14 cellular contexts compared by ENCODE assay signal in the genomic region with DNA sequence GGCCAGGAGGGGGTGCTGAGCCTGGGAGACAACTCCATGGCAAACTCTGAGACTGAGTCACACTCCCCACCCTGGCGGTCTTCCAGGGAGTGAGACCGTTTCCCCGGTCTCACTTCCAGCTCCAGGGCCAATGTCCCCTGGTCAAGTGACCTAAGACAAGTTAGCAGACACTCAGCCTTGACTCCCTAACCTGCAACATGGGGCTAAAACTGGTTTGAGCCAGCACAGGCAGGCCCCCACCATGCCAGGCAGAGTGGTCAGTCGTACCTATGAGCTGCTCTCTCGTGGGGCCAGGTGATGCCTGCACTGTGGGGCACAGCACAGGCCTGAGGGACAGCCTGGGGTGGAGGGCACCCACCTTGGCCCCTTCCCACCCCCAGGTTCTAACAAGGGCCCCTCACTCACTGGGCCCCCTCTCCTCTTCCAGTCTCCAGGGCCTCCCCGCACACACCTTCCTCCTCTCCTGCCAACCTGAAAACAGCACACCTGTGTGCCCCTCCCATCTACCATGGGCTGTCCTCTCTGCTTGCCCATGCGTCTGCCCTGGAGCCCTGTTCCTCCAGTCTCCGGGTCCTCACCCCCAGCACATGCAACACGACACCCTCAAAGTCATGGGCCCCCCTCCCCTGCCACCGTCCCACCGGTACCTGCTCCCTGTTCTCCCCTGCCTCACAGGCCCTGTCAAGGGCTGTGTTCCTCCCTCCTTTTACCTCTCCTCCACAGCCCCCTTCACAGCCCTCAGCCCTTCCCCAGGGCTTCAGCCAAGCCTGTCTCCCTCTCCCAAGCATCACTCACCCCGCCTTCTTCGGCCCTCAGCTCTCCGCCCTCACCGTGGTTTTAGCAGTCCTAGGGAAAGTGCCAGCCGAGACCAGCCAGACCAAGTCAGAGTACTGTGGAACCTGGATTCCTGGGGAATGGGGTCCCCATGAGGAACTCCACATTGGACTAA. TPM values are rescaled to one million over a fixed set of nuclear protein-coding genes. Genes with fewer than 3 reads are reported as not detected.
A peak's percentile ranks its signal among the peaks of the same experiment; 100 is the strongest.
DNase-seq lines count a peak whose midpoint lies in the region; ATAC-seq and TF ChIP-seq lines count a peak whose summit lies in the region.
"Had no signal": no experiment of that assay in that cellular context is flagged by ENCODE, and none has a peak within 500 bp of the region (broad histone marks: within the 10 kb centered on the region; RNA-seq: fewer than 3 reads in every experiment).

No MANE protein-coding gene starts in this region.

- H3K9me3 ChIP-seq in IMR-90 (ENCODE audit: control insufficient read depth, insufficient read depth, low read length) (no peaks in the 10 kb centered on the region), upper lobe of right lung (no peaks in the 10 kb centered on the region)
- H3K9me3 ChIP-seq: SK-N-SH had no signal

- no peak for TF ChIP-seq CTCF in IMR-90 (conservative IDR thresholded peaks at IDR 0.05; ENCODE audit: low read depth, low read length)
- TF ChIP-seq CTCF in upper lobe of right lung (IDR thresholded peaks at IDR 0.05), result no peak
- TF ChIP-seq CTCF in type B pancreatic cell (conservative IDR thresholded peaks at IDR 0.05), result no peak

- H2BK5ac ChIP-seq in IMR-90 (ENCODE audit: low read depth, low read length, poor library complexity, severe bottlenecking), result no peak overlapping the region

- H3K4me3 Mint-ChIP-seq in type B pancreatic cell, result no peak overlapping the region
- H3K4me3 Mint-ChIP-seq: nephron progenitor cell had no signal

- no peak overlapping the region for H3K56ac ChIP-seq in IMR-90 (ENCODE audit: extremely low read depth, insufficient read depth, low read length)

- no peak overlapping the region for H4K91ac ChIP-seq in IMR-90 (ENCODE audit: insufficient read depth, low read depth, low read length)

- H3K4me2 ChIP-seq in IMR-90 (ENCODE audit: low read depth, low read length), result no peak overlapping the region
- H3K4me2 ChIP-seq: SK-N-SH had no signal

- H2AFZ ChIP-seq in IMR-90 (replicated peaks; ENCODE audit: low read length, poor library complexity), result no peak overlapping the region

- H4K5ac ChIP-seq in IMR-90 (ENCODE audit: low read depth, low read length), result no peak overlapping the region

- H3K23ac ChIP-seq in IMR-90 (ENCODE audit: low read depth, low read length), result no peak overlapping the region

- no peaks in the 10 kb centered on the region for H3K36me3 Mint-ChIP-seq in type B pancreatic cell

- peak overlapping the region; percentile 53; the same call in 1 of the 2 replicates for H3K4ac ChIP-seq in IMR-90 (ENCODE audit: low read depth, low read length)

- no peaks in the 10 kb centered on the region for H3K9me3 Mint-ChIP-seq in type B pancreatic cell
- H3K9me3 Mint-ChIP-seq: nephron progenitor cell had no signal

- TF ChIP-seq POLR2A in IMR-90 (IDR thresholded peaks at IDR 0.05; ENCODE audit: low read depth, low read length), result no peak

- H3K36me3 ChIP-seq in IMR-90 (ENCODE audit: control insufficient read depth, insufficient read depth, low read length) (peaks cover 4% of the 10 kb centered on the region; the same call in 1 of the 2 replicates), upper lobe of right lung (no peaks in the 10 kb centered on the region)
- H3K36me3 ChIP-seq: cardiac muscle cell had no signal

- no peak overlapping the region for H2BK15ac ChIP-seq in IMR-90 (ENCODE audit: low read depth, low read length)

- in situ Hi-C loops in IMR-90 (cut with MboI; ENCODE audit: low sequenced_read_pairs), result no loop called here

- CTCF ChIA-PET in IMR-90 (lab: Yijun Ruan, JAX), result no interaction called here

- no peak overlapping the region for H3K9ac ChIP-seq in IMR-90 (ENCODE audit: low read depth, low read length)
- H3K9ac ChIP-seq: SK-N-SH had no signal

- peaks cover 9% of the 10 kb centered on the region for H3K4me1 Mint-ChIP-seq in type B pancreatic cell (ENCODE audit: unreplicated experiment)

- dilution Hi-C loops in IMR-90 (cut with HindIII; ENCODE audit: low sequenced_read_pairs, unreplicated experiment), result no loop called here

- H3K27me3 ChIP-seq in IMR-90 (ENCODE audit: control insufficient read depth, insufficient read depth, low read length) (no peaks in the 10 kb centered on the region), upper lobe of right lung (no peaks in the 10 kb centered on the region)
- H3K27me3 ChIP-seq: cardiac muscle cell had no signal

- intact Hi-C loops in IMR-90 (cut with micrococcal nuclease), result loop anchor here (2.0 to 5.0 kb wide), 3 partner anchors 121 to 323 kb away; a partner anchor contains a TSS
- intact Hi-C loops in upper lobe of right lung (cut with DNase I), result no loop called here

- H4K20me1 ChIP-seq in IMR-90 (ENCODE audit: insufficient read depth, low read length), result no peaks in the 10 kb centered on the region; the same call in 1 of the 2 replicates

- peak overlapping the region; percentile 54; the same call in 1 of the 2 replicates for H2AK5ac ChIP-seq in IMR-90 (ENCODE audit: low read depth, low read length)

- no peak for TF ChIP-seq RAD21 in IMR-90 (IDR thresholded peaks at IDR 0.05; ENCODE audit: low read length)

- H3K27ac ChIP-seq in IMR-90 (ENCODE audit: insufficient read depth, low read length), result no peak overlapping the region
- H3K27ac ChIP-seq in upper lobe of right lung, result peak overlapping the region; percentile 72
- H3K27ac ChIP-seq: cardiac muscle cell had no signal

- no peak overlapping the region for H3K27ac Mint-ChIP-seq in type B pancreatic cell
- H3K27ac Mint-ChIP-seq: nephron progenitor cell had no signal

- POLR2A ChIA-PET in IMR-90 (lab: Charles Lee; ENCODE audit: unreplicated experiment), result interaction anchor here (0.8 kb wide), 1 partner anchor 10 kb away, joined by 3 read pairs; no protein-coding TSS in a partner anchor

- H3K18ac ChIP-seq in IMR-90 (ENCODE audit: low read depth, low read length), result no peak overlapping the region

- H4K8ac ChIP-seq in IMR-90 (ENCODE audit: low read depth in 2 of 2, low read length in 2 of 2), result no peak overlapping the region

- no peak overlapping the region for H2BK20ac ChIP-seq in IMR-90 (ENCODE audit: low read depth, low read length)

- H3K4me3 ChIP-seq in IMR-90 (ENCODE audit: insufficient read depth, low read depth, low read length), result no peak overlapping the region
- no peak overlapping the region for H3K4me3 ChIP-seq in upper lobe of right lung
- H3K4me3 ChIP-seq: cardiac muscle cell had no signal

- H2AK9ac ChIP-seq in IMR-90 (replicated peaks; ENCODE audit: low read depth, low read length, poor library complexity), result peak overlapping the region; percentile 76

- DNase-seq in IMR-90, result peak; percentile 25
- peak; percentile 79 for DNase-seq in dermis blood vessel endothelial cell
- peak; percentile 50 to 82 for DNase-seq in lung microvascular endothelial cell (ENCODE audit: low read depth in 2 of 2)
- DNase-seq in upper lobe of right lung, result no peak
- DNase-seq in type B pancreatic cell (ENCODE audit: extremely low spot score, unreplicated experiment), result no peak
- DNase-seq: activated CD8-positive, alpha-beta memory T cell treated with anti-CD3 and anti-CD28 coated beads, Interleukin-2, amount 50 U/mL, for 48 hours; DMS79; NCI-H2107; nephron progenitor cell; SK-N-SH had no signal

- WGBS in IMR-90 (ENCODE audit: extremely low coverage in 2 of 2, insufficient read length in 1 of 2), 2 experiments, result 82% methylated on average over 9 of the region's 16 CpGs; no CpG with 5 or more reads in 1 of the 2 experiments

- peaks cover 7% of the 10 kb centered on the region; the same call in 1 of the 2 replicates for H3K4me1 ChIP-seq in IMR-90 (ENCODE audit: control insufficient read depth, insufficient read depth, low read length)
- peaks cover 15% of the 10 kb centered on the region for H3K4me1 ChIP-seq in upper lobe of right lung

- H3K79me1 ChIP-seq in IMR-90 (ENCODE audit: low read depth in 1 of 2, low read length in 2 of 2), result peaks cover 0 to 16% of the 10 kb centered on the region in 2 experiments; a peak in 2 of 4 replicates

- H3K14ac ChIP-seq in IMR-90 (replicated peaks; ENCODE audit: low read depth, low read length), result no peak overlapping the region

- no peak overlapping the region for H2BK120ac ChIP-seq in IMR-90 (ENCODE audit: low read depth, low read length)

- H3K27me3 Mint-ChIP-seq in type B pancreatic cell, result peaks cover 3% of the 10 kb centered on the region

- no peak; the same call in 1 of the 2 replicates for ATAC-seq in IMR-90 (ENCODE audit: low read depth)
- ATAC-seq in upper lobe of right lung, result no peak
- no peak for ATAC-seq in GM19397 (IDR thresholded peaks at IDR 0.05; ENCODE audit: unreplicated experiment)
- ATAC-seq in HG03108 (IDR thresholded peaks at IDR 0.05; ENCODE audit: unreplicated experiment), result no peak

- no TSS peak for BruUV-seq in IMR-90 (replicated peaks; lab: Mats Ljungman, UMichigan)

- H3K9me1 ChIP-seq in IMR-90 (ENCODE audit: insufficient read depth, low read length), result peaks cover 17% of the 10 kb centered on the region; the same call in 1 of the 2 replicates

TF ChIP-seq in IMR-90, 13 proteins besides CTCF, POLR2A, EP300 and RAD21 (continues in another document):
- TF ChIP-seq NFE2L2 (IDR thresholded peaks at IDR 0.05; ENCODE audit: low read depth, low read length) (no peak), MAFK (IDR thresholded peaks at IDR 0.05; ENCODE audit: low read depth, low read length) (no peak), BHLHE40 (IDR thresholded peaks at IDR 0.05; ENCODE audit: low read depth, low read length) (no peak), RFX5 (IDR thresholded peaks at IDR 0.05; ENCODE audit: low read depth, low read length) (no peak)

RNA-seq across cellular contexts. Expression of a gene that starts 1.6 kb away (rescaled TPM):
- total RNA-seq in IMR-90 (2012; rRNA removed) (not detected in 2 replicates), dermis blood vessel endothelial cell (not detected in 2 replicates), lung microvascular endothelial cell (not detected in 2 replicates), upper lobe of right lung (0.49 TPM), type B pancreatic cell (ENCODE audit: low replicate concordance) (0.19 TPM in 1 of 2 replicates, not detected in the other)
- not detected in 2 replicates for polyA plus RNA-seq in IMR-90 (2012; rRNA removed)
- polyA plus RNA-seq in IMR-90 (2012; cell fraction: cytosol; rRNA removed), result not detected in 2 replicates
- 0.04 TPM in 1 of 2 replicates, not detected in the other for polyA plus RNA-seq in IMR-90 (2012; cell fraction: nucleus; rRNA removed; ENCODE audit: low replicate concordance)
- total RNA-seq: cardiac muscle cell, glomerular endothelial cell had no signal

RNA-seq across cellular contexts. Expression of a gene that starts 27.8 kb away (rescaled TPM):
- 1.1 and 1.3 TPM in 2 replicates for total RNA-seq in IMR-90 (2012; rRNA removed)
- polyA plus RNA-seq in IMR-90 (2012; rRNA removed), result 17.8 and 18.8 TPM in 2 replicates
- polyA plus RNA-seq in IMR-90 (2012; cell fraction: cytosol; rRNA removed), result 22.3 and 23.6 TPM in 2 replicates
- polyA plus RNA-seq in IMR-90 (2012; cell fraction: nucleus; rRNA removed; ENCODE audit: low replicate concordance), result 69.0 and 120 TPM in 2 replicates
- total RNA-seq in dermis blood vessel endothelial cell, result 20.1 and 23.8 TPM in 2 replicates
- total RNA-seq in lung microvascular endothelial cell, result 3.6 and 5.0 TPM in 2 replicates
- 161 TPM for total RNA-seq in upper lobe of right lung
- 13.1 and 20.5 TPM in 2 replicates for total RNA-seq in type B pancreatic cell (ENCODE audit: low replicate concordance)

RNA-seq across cellular contexts. Expression of a gene that starts 53.8 kb away (rescaled TPM):
- total RNA-seq in IMR-90 (2012; rRNA removed) (2.5 and 3.9 TPM in 2 replicates), dermis blood vessel endothelial cell (5.4 and 5.8 TPM in 2 replicates), lung microvascular endothelial cell (2.6 and 5.8 TPM in 2 replicates), upper lobe of right lung (7.7 TPM), type B pancreatic cell (ENCODE audit: low replicate concordance) (10.7 and 12.5 TPM in 2 replicates)
- 3.1 TPM in 2 replicates for polyA plus RNA-seq in IMR-90 (2012; rRNA removed)
- polyA plus RNA-seq in IMR-90 (2012; cell fraction: cytosol; rRNA removed), result 1.4 and 1.8 TPM in 2 replicates
- polyA plus RNA-seq in IMR-90 (2012; cell fraction: nucleus; rRNA removed; ENCODE audit: low replicate concordance), result 1.3 TPM in 2 replicates

Comparison
In these comparisons a context has a peak if more than half of its experiments do, and no peak if none do; other contexts are left out.
1. DNase-seq: peak in IMR-90 (single experiment), dermis blood vessel endothelial cell (single experiment) and lung microvascular endothelial cell (2 of 2); none in upper lobe of right lung (single experiment) and type B pancreatic cell (single experiment).